ENCODE assay signal across 8 cellular contexts in genomic region chr14:24806061-24806678, GRCh38.
A peak's percentile ranks its signal among the peaks of the same experiment; 100 is the strongest.
DNase-seq lines count a peak whose midpoint lies in the region; ATAC-seq, FAIRE-seq and TF ChIP-seq lines count a peak whose summit lies in the region.

No MANE protein-coding gene starts in this region.

- no peak overlapping the region for H2BK20ac ChIP-seq in H1 (ENCODE audit: low read length)

- H3K23ac ChIP-seq in H1 (ENCODE audit: insufficient read length) (no peak overlapping the region), mesenchymal stem cell (ENCODE audit: low read length in 2 of 2) (no peak overlapping the region)

- H2BK5ac ChIP-seq in H1 (ENCODE audit: low read depth, low read length) (no peak overlapping the region), mesenchymal stem cell (ENCODE audit: low read depth, low read length, poor library complexity, severe bottlenecking) (no peak overlapping the region)

- no peaks in the 10 kb centered on the region for H4K20me1 ChIP-seq in H1 (replicated peaks in 1 of 2; ENCODE audit: control insufficient read depth in 1 of 2, insufficient read depth in 2 of 2, low read length in 2 of 2)

- no peak overlapping the region for H2BK15ac ChIP-seq in H1 (ENCODE audit: low read length)
- H2BK15ac ChIP-seq in mesenchymal stem cell (ENCODE audit: low read depth, poor library complexity, severe bottlenecking) = no peak overlapping the region

- H2BK120ac ChIP-seq in H1 (replicated peaks; ENCODE audit: low read depth, low read length) (no peak overlapping the region), mesenchymal stem cell (ENCODE audit: low read depth, low read length) (no peak overlapping the region)

- POLR2A ChIA-PET in H1 (lab: Charles Lee; ENCODE audit: partially characterized antibody) = interaction anchor here (1.5 kb wide), 1 partner anchor 245 kb away, joined by 4 read pairs; no protein-coding TSS in a partner anchor

- H4K5ac ChIP-seq in H1 (ENCODE audit: insufficient read length, low read depth, low read length) = no peak overlapping the region

- H3K18ac ChIP-seq in H1 (ENCODE audit: extremely low read depth, low read length) (no peak overlapping the region), mesenchymal stem cell (ENCODE audit: low read depth in 1 of 2, low read length in 2 of 2) (no peak overlapping the region)

- H4K91ac ChIP-seq in H1 (replicated peaks; ENCODE audit: insufficient read length, low read length) = no peak overlapping the region
- H4K91ac ChIP-seq in mesenchymal stem cell (ENCODE audit: low read length) = no peak overlapping the region

- H2BK12ac ChIP-seq in H1 (ENCODE audit: low read depth, low read length) = no peak overlapping the region
- no peak overlapping the region for H2BK12ac ChIP-seq in mesenchymal stem cell (ENCODE audit: low read length in 2 of 2)

- WGBS in H1 (ENCODE audit: extremely low coverage in 1 of 2, insufficient coverage in 1 of 2, insufficient read length in 1 of 2, insufficient replicate concordance in 2 of 2, low coverage in 1 of 2, low lambda C conversion rate in 2 of 2, missing lambda C conversion rate in 1 of 2), 2 experiments = 42% methylated on average over 9 of the region's 9 CpGs; no CpG with 5 or more reads in 1 of the 2 experiments
- WGBS in mesenchymal stem cell = 37% methylated on average over 8 of the region's 9 CpGs
- WGBS in suprapubic skin = 51% methylated on average over 9 of the region's 9 CpGs

- H3K36me3 ChIP-seq in H1 (ENCODE audit: control insufficient read depth in 2 of 4, insufficient read depth in 4 of 4, low read length in 3 of 4) (no peaks in the 10 kb centered on the region), mesenchymal stem cell (ENCODE audit: control insufficient read depth in 1 of 2, insufficient read depth in 2 of 2, low read depth in 1 of 2, low read length in 2 of 2) (no peaks in the 10 kb centered on the region), suprapubic skin (no peaks in the 10 kb centered on the region)

- CTCF ChIA-PET in H1 (lab: Charles Lee; ENCODE audit: partially characterized antibody) = interaction anchor here (0.6 to 7.4 kb wide), 76 partner anchors 10 to 1658 kb away, joined by 3 to 80 read pairs (median 5); partner anchors contain the start of gene STXBP6

- H3K4me1 ChIP-seq in H1 (replicated peaks in 1 of 4; ENCODE audit: control insufficient read depth in 3 of 4, insufficient read depth in 4 of 4, low read length in 3 of 4) (peaks cover 0 to 3% (median 0%) of the 10 kb centered on the region in 4 experiments; a peak in 1 of 7 replicates), mesenchymal stem cell (ENCODE audit: control insufficient read depth, insufficient read depth, low read depth, low read length) (no peaks in the 10 kb centered on the region), suprapubic skin (peaks cover 17% of the 10 kb centered on the region)

- TF ChIP-seq POLR2A in H1 (IDR thresholded peaks at IDR 0.05; ENCODE audit: control extremely low read depth in 1 of 2, low read depth in 2 of 2, low read length in 2 of 2) (no peak), suprapubic skin (IDR thresholded peaks at IDR 0.05) (no peak)

- H3K9me3 ChIP-seq in H1 (ENCODE audit: insufficient read depth in 2 of 2, low read depth in 1 of 2, low read length in 1 of 2) (no peaks in the 10 kb centered on the region), mesenchymal stem cell (ENCODE audit: control insufficient read depth, low read length) (no peaks in the 10 kb centered on the region), suprapubic skin (no peaks in the 10 kb centered on the region)

- TF ChIP-seq CTCF in H1 (IDR thresholded peaks at IDR 0.05; ENCODE audit: control extremely low read depth in 1 of 3, insufficient read depth in 1 of 3, low read depth in 1 of 3, low read length in 3 of 3) (peak; percentile 78 to 91 (median 90)), suprapubic skin (IDR thresholded peaks at IDR 0.05) (peak; percentile 40 to 70)

- H3K4me2 ChIP-seq in H1 (ENCODE audit: insufficient read depth in 1 of 2, low read depth in 2 of 2, low read length in 2 of 2) (no peak overlapping the region), mesenchymal stem cell (ENCODE audit: low read length, poor library complexity, severe bottlenecking) (no peak overlapping the region)

- ATAC-seq in GM18511 (IDR thresholded peaks at IDR 0.05; ENCODE audit: unreplicated experiment) = peak; percentile 89

- FAIRE-seq in H1 (lab: Jason Lieb, UNC) = peak; percentile 88

- no peak for TF ChIP-seq EP300 in H1 (IDR thresholded peaks at IDR 0.05; ENCODE audit: borderline replicate concordance in 1 of 2, low read depth in 2 of 2, low read length in 2 of 2)
- TF ChIP-seq EP300 in suprapubic skin (IDR thresholded peaks at IDR 0.05) = no peak

- no peak overlapping the region for H3K14ac ChIP-seq in H1 (ENCODE audit: insufficient read length)
- no peak overlapping the region for H3K14ac ChIP-seq in mesenchymal stem cell (ENCODE audit: low read length in 2 of 2)

- H3K9ac ChIP-seq in H1 (replicated peaks in 1 of 4; ENCODE audit: extremely low read depth in 1 of 4, low read depth in 3 of 4, low read length in 3 of 4) (no peak overlapping the region), mesenchymal stem cell (ENCODE audit: low read length) (no peak overlapping the region)

- no peak overlapping the region for H3K4me3 ChIP-seq in H1 (ENCODE audit: extremely low read depth in 1 of 4, insufficient read depth in 2 of 4, low read depth in 3 of 4, low read length in 4 of 4)
- H3K4me3 ChIP-seq in mesenchymal stem cell (ENCODE audit: insufficient read depth in 1 of 2, low read depth in 1 of 2, low read length in 2 of 2) = no peak overlapping the region
- no peak overlapping the region for H3K4me3 ChIP-seq in suprapubic skin

- H3K79me1 ChIP-seq in H1 (ENCODE audit: low read depth, low read length) = no peaks in the 10 kb centered on the region
- H3K79me1 ChIP-seq in mesenchymal stem cell (replicated peaks; ENCODE audit: low read length, poor library complexity, severe bottlenecking) = no peaks in the 10 kb centered on the region

- H3K27me3 ChIP-seq in H1 (replicated peaks in 1 of 4; ENCODE audit: control insufficient read depth in 3 of 4, extremely low read depth in 1 of 4, insufficient read depth in 3 of 4, low read length in 3 of 4) = no peaks in the 10 kb centered on the region; a peak in 1 of 7 replicates
- H3K27me3 ChIP-seq in mesenchymal stem cell (ENCODE audit: control insufficient read depth in 1 of 2, insufficient read depth in 1 of 2, low read length in 2 of 2) = no peaks in the 10 kb centered on the region
- no peaks in the 10 kb centered on the region for H3K27me3 ChIP-seq in suprapubic skin

- peak; percentile 35 to 45 for DNase-seq in AML-193 (lab: John Stamatoyannopoulos, UW)
- peak; percentile 70 to 73 for DNase-seq in Kasumi-1 (lab: John Stamatoyannopoulos, UW)
- peak; percentile 65 for DNase-seq in SW480 (ENCODE audit: low spot score)
- peak; percentile 57 to 91 for DNase-seq in H1 (ENCODE audit: low read depth in 1 of 2, low spot score in 2 of 2)
- peak; percentile 52 for DNase-seq in mesenchymal stem cell
- DNase-seq in suprapubic skin (ENCODE audit: low spot score in 2 of 2) = no peak
- no peak for DNase-seq in stimulated activated naive CD4-positive, alpha-beta T cell (lab: John Stamatoyannopoulos, UW)

- H3K79me2 ChIP-seq in H1 (ENCODE audit: control insufficient read depth in 1 of 2, insufficient read depth in 2 of 2, low read length in 2 of 2) = no peaks in the 10 kb centered on the region

- H2AK5ac ChIP-seq in H1 (ENCODE audit: low read depth, low read length) (no peak overlapping the region), mesenchymal stem cell (ENCODE audit: low read length, severe bottlenecking) (no peak overlapping the region)

- no peak overlapping the region for H3K56ac ChIP-seq in H1 (replicated peaks; ENCODE audit: insufficient read length, low read depth, low read length)

- peak; percentile 96 to 97 for TF ChIP-seq RAD21 in H1 (IDR thresholded peaks at IDR 0.05 in 1 of 2, conservative IDR thresholded peaks at IDR 0.05 in 1 of 2; ENCODE audit: low read depth in 2 of 2, low read length in 2 of 2)

- no peak overlapping the region for H3K27ac ChIP-seq in H1 (ENCODE audit: low read depth, low read length)
- no peak overlapping the region for H3K27ac ChIP-seq in mesenchymal stem cell (ENCODE audit: low read length, poor library complexity, severe bottlenecking)
- no peak overlapping the region for H3K27ac ChIP-seq in suprapubic skin

- H3K4ac ChIP-seq in H1 (replicated peaks; ENCODE audit: insufficient read length, low read depth, low read length) (no peak overlapping the region), mesenchymal stem cell (ENCODE audit: low read depth in 1 of 2, low read length in 2 of 2) (no peak overlapping the region)

- H4K8ac ChIP-seq in H1 (ENCODE audit: extremely low read depth, insufficient read depth, low read length) = no peak overlapping the region
- no peak overlapping the region for H4K8ac ChIP-seq in mesenchymal stem cell (ENCODE audit: low read length)

- H2AFZ ChIP-seq in H1 (ENCODE audit: low read length) = peak overlapping the region; percentile 86
- no peak overlapping the region for H2AFZ ChIP-seq in mesenchymal stem cell (ENCODE audit: low read depth, low read length)

- no peaks in the 10 kb centered on the region; the same call in 1 of the 2 replicates for H3K23me2 ChIP-seq in H1 (ENCODE audit: low read depth, low read length)

TF ChIP-seq in H1, 55 proteins besides CTCF, POLR2A, EP300 and RAD21:
- TF ChIP-seq MAFK (IDR thresholded peaks at IDR 0.05; ENCODE audit: low read depth, low read length) (no peak), TAF1 (IDR thresholded peaks at IDR 0.05; ENCODE audit: low read depth, low read length) (no peak), CBX5 (IDR thresholded peaks at IDR 0.05; ENCODE audit: low read depth, low read length) (no peak), FOSL1 (IDR thresholded peaks at IDR 0.05; ENCODE audit: insufficient read depth, low read depth, low read length) (no peak), CHD2 (IDR thresholded peaks at IDR 0.05; ENCODE audit: low read length) (no peak), JUN (IDR thresholded peaks at IDR 0.05; ENCODE audit: low read depth, low read length) (no peak), ZNF274 (IDR thresholded peaks at IDR 0.05; ENCODE audit: borderline replicate concordance, extremely low read depth, low read length) (no peak), NRF1 (IDR thresholded peaks at IDR 0.05; ENCODE audit: low read depth, low read length) (no peak), ASH2L (IDR thresholded peaks at IDR 0.05; ENCODE audit: low read length) (no peak), TBP (IDR thresholded peaks at IDR 0.05; ENCODE audit: low read depth, low read length) (no peak), HDAC2 (IDR thresholded peaks at IDR 0.05; ENCODE audit: borderline replicate concordance in 1 of 2, low read depth in 2 of 2, low read length in 2 of 2) (no peak), SP2 (IDR thresholded peaks at IDR 0.05; ENCODE audit: low read length) (no peak), TCF12 (IDR thresholded peaks at IDR 0.05; ENCODE audit: low read depth, low read length) (no peak), SRF (IDR thresholded peaks at IDR 0.05; ENCODE audit: low read depth, low read length) (no peak), PHF8 (conservative IDR thresholded peaks at IDR 0.05; ENCODE audit: low read depth, low read length) (no peak), CEBPB (IDR thresholded peaks at IDR 0.05; ENCODE audit: low read depth, low read length) (no peak)
TF ChIP-seq in H1: peak in this region for 0.

Comparison
In these comparisons a context has a peak if more than half of its experiments do, and no peak if none do; other contexts are left out.
1. DNase-seq: peak in AML-193 (2 of 2), Kasumi-1 (2 of 2), SW480 (single experiment), H1 (2 of 2) and mesenchymal stem cell (single experiment); none in suprapubic skin (0 of 2) and stimulated activated naive CD4-positive, alpha-beta T cell (0 of 6).